In genomic region chr21:34509151-34509550, GRCh38 we compare ENCODE assay signal across 17 cellular contexts. TPM values are rescaled to one million over a fixed set of nuclear protein-coding genes. Genes with fewer than 3 reads are reported as not detected.
DNase-seq lines count a peak whose midpoint lies in the region; ATAC-seq, FAIRE-seq and TF ChIP-seq lines count a peak whose summit lies in the region.
"Had no signal": no experiment of that assay in that cellular context is flagged by ENCODE, and none has a peak within 500 bp of the region (broad histone marks: within the 10 kb centered on the region; RNA-seq: fewer than 3 reads in every experiment).

No MANE protein-coding gene starts in this region.

- H4K20me1 ChIP-seq in PC-3 (ENCODE audit: low read length) = no peaks in the 10 kb centered on the region
- H4K20me1 ChIP-seq in hepatocyte (ENCODE audit: insufficient read depth, poor library complexity, severe bottlenecking) = no peaks in the 10 kb centered on the region
- H4K20me1 ChIP-seq: BLaER1 had no signal

- H3K27me3 ChIP-seq in PC-3 (ENCODE audit: low read length) = no peaks in the 10 kb centered on the region
- H3K27me3 ChIP-seq in hepatocyte = no peaks in the 10 kb centered on the region
- H3K27me3 ChIP-seq: BLaER1, body of pancreas had no signal

- 94% methylated on average over 4 of the region's 4 CpGs for WGBS in hepatocyte (ENCODE audit: low lambda C conversion rate, missing lambda C conversion rate)

- no peak overlapping the region for H3K4me2 ChIP-seq in PC-3 (ENCODE audit: low read length)
- H3K4me2 ChIP-seq in hepatocyte = no peak overlapping the region
- H3K4me2 ChIP-seq: BLaER1 had no signal

- H3K79me2 ChIP-seq in PC-3 (ENCODE audit: low read length) (no peaks in the 10 kb centered on the region), hepatocyte (no peaks in the 10 kb centered on the region)

- H3K9me3 ChIP-seq in PC-3 (ENCODE audit: low read length) (no peaks in the 10 kb centered on the region), hepatocyte (ENCODE audit: low read depth) (no peaks in the 10 kb centered on the region)
- H3K9me3 ChIP-seq: BLaER1, body of pancreas had no signal

- no TSS peak for BruUV-seq in PC-3 (replicated peaks; lab: Mats Ljungman, UMichigan)

- H3K4me1 ChIP-seq in PC-3 (ENCODE audit: insufficient read depth, low read length) (no peaks in the 10 kb centered on the region), hepatocyte (ENCODE audit: insufficient read depth) (peaks cover 4% of the 10 kb centered on the region)
- H3K4me1 ChIP-seq: BLaER1, body of pancreas had no signal

- no peak overlapping the region for H2AFZ ChIP-seq in PC-3 (ENCODE audit: low read length)
- H2AFZ ChIP-seq in hepatocyte = no peak overlapping the region

- H3K4me3 ChIP-seq in PC-3 (ENCODE audit: low read length) (no peak overlapping the region), foreskin fibroblast (ENCODE audit: low read depth in 1 of 2, low read length in 2 of 2) (no peak overlapping the region), hepatocyte (no peak overlapping the region)
- H3K4me3 ChIP-seq: BLaER1, body of pancreas had no signal

- POLR2A ChIA-PET in PC-3 (lab: Charles Lee; ENCODE audit: unreplicated experiment) = no interaction called here

- FAIRE-seq in RCC 7860 (lab: Jason Lieb, UNC) = no peak

- CTCF ChIA-PET in PC-3 (lab: Charles Lee) = no interaction called here

- peak; percentile 39 for ATAC-seq in PC-3
- ATAC-seq: body of pancreas, sciatic nerve had no signal

- TF ChIP-seq CTCF in AG09319 (IDR thresholded peaks at IDR 0.05; ENCODE audit: low read depth, low read length) (peak; percentile 17), GM12873 (IDR thresholded peaks at IDR 0.05; ENCODE audit: insufficient read depth, low read depth, low read length, missing control alignments) (peak; percentile 50), PC-3 (conservative IDR thresholded peaks at IDR 0.05; ENCODE audit: low read depth, low read length) (peak; percentile 51), foreskin fibroblast (IDR thresholded peaks at IDR 0.05; ENCODE audit: low read depth, low read length) (peak; percentile 19), hepatocyte (IDR thresholded peaks at IDR 0.05; ENCODE audit: poor library complexity) (no peak)

- H3K27ac ChIP-seq in PC-3 (ENCODE audit: low read length) (no peak overlapping the region), hepatocyte (no peak overlapping the region)
- H3K27ac ChIP-seq: BLaER1, body of pancreas had no signal

- no peak overlapping the region for H3K9ac ChIP-seq in PC-3 (ENCODE audit: low read length)
- H3K9ac ChIP-seq: BLaER1 had no signal

- no peaks in the 10 kb centered on the region for H3K9me2 ChIP-seq in PC-3 (replicated peaks; ENCODE audit: low read length)
- no peaks in the 10 kb centered on the region for H3K9me2 ChIP-seq in hepatocyte (replicated peaks; ENCODE audit: insufficient read depth)

- intact Hi-C loops in PC-3 (cut with micrococcal nuclease) = no loop called here

- no peaks in the 10 kb centered on the region for H3F3A ChIP-seq in PC-3 (ENCODE audit: low read length, unreplicated experiment)

- DNase-seq in AG09319 (ENCODE audit: extremely low read depth, low read depth) (no peak), PC-3 (peak; percentile 33), foreskin fibroblast (no peak), NCI-H2029 treated with DMSO at 0.1 percent for 48 hours (lab: John Stamatoyannopoulos, UW) (no peak), NCI-H187 (lab: John Stamatoyannopoulos, UW) (no peak), hepatocyte (ENCODE audit: low spot score) (no peak), RCC 7860 (ENCODE audit: low spot score) (no peak)
- DNase-seq: activated CD4-positive, alpha-beta T cell treated with anti-CD3 and anti-CD28 coated beads, Interleukin-2, amount 50 U/mL, for 4 hours; activated effector memory CD4-positive, alpha-beta T cell treated with anti-CD3 and anti-CD28 coated beads, Interleukin-2, amount 50 U/mL, for 16 hours; EL; NCI-H1092; NCI-H524 treated with DMSO at 0.1 percent for 48 hours; stimulated activated naive CD4-positive, alpha-beta T cell had no signal

- H3K36me3 ChIP-seq in PC-3 (ENCODE audit: low read depth, low read length) (no peaks in the 10 kb centered on the region), hepatocyte (replicated peaks; ENCODE audit: insufficient read depth, low read depth) (no peaks in the 10 kb centered on the region)
- H3K36me3 ChIP-seq: BLaER1 had no signal

RNA-seq across cellular contexts. Expression of gene KCNE1, which starts 2.9 kb away (rescaled TPM):
- total RNA-seq in PC-3 (2014; rRNA removed) = 0.58 and 0.69 TPM in 2 replicates
- 0.32 and 1.1 TPM in 2 replicates for total RNA-seq in hepatocyte
- polyA plus RNA-seq in hepatocyte = 0.48 and 1.3 TPM in 2 replicates
